Comparison of ENCODE assay signal across 1 cellular context in the genomic region with DNA sequence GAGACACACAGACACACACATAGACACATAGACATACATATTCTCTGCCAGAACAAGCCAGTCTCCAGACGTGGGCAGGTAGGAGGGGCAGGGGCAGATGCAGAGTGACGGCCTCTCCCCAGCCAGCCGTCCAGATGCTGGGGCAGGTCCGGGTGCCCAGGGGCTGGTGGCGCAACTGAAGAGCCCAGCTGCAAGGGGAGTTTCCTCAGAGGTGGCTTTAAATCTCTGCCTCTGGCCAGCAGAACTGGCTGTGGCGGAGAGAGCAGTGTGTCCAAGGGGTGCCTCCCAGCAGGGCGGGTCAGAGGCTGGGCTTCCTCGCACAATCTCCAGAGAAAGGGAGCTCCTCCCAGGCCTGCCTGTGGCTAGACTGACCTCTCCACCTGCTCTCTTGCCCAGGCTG.
TF ChIP-seq lines count a peak whose summit lies in the region.

No MANE protein-coding gene starts in this region.

TF ChIP-seq in HEK293T, 16 proteins besides CTCF, POLR2A, EP300 and RAD21:
- TF ChIP-seq SP1 (IDR thresholded peaks at IDR 0.05) (no peak), NFRKB (IDR thresholded peaks at IDR 0.05) (no peak), CTBP1 (IDR thresholded peaks at IDR 0.05; ENCODE audit: borderline replicate concordance) (no peak), L3MBTL2 (conservative IDR thresholded peaks at IDR 0.05) (no peak)
